Comparison of ENCODE assay signal across 9 cellular contexts in the genomic region with DNA sequence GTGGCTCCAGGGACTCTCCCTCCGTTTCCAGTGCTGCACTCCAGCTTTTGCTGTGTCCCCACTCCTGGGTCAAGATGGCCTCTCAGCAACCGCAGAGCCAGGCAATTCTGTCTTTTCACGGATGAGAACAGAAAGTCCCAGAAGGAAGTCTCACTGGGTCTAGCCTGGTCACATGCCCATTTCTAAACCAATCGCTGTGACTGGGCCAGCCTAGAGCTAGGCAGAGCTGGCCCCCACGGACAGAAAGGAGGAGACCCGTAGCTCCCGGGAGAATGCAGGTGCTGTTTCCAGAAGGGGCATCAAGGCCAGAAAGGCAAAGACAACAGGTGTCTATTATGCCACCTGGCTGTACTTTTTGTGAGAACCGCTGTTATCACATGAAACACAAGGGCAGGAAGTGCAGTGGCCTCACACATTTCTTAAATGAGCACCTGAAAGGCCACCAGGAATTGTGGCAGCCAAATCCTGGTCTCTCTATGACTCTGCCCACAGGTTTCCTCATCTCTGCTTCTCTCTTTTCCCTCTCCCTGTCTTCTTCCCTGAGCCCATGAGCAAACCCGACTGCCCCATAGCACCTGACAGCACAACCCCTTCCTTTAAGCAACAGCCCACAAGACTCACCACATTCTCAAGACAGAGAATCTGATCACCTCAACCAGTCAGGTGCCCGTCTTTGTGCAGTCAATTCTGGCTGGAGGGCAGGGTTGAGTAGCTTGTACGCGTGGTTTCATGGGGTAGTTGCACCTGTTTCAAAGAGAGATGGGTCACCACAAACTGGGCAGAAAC. TPM values are rescaled to one million over a fixed set of nuclear protein-coding genes. Genes with fewer than 3 reads are reported as not detected.
DNase-seq lines count a peak whose midpoint lies in the region; ATAC-seq, FAIRE-seq and TF ChIP-seq lines count a peak whose summit lies in the region.
"Had no signal": no experiment of that assay in that cellular context is flagged by ENCODE, and none has a peak within 500 bp of the region (broad histone marks: within the 10 kb centered on the region; RNA-seq: fewer than 3 reads in every experiment).

No MANE protein-coding gene starts in this region.

- DNase-seq in natural killer cell (no peak), activated B cell treated with CpG ODN at 0.5 μM for 24 hours (no peak), upper lobe of right lung (no peak), NCI-H82 treated with DMSO at 0.1 percent for 48 hours (lab: John Stamatoyannopoulos, UW; ENCODE audit: unreplicated experiment) (no peak), occipital lobe (lab: John Stamatoyannopoulos, UW) (no peak), RCC 7860 (ENCODE audit: low spot score) (no peak)
- DNase-seq in natural killer cell treated with Interleukin-12 subunit alpha and Interleukin-12 subunit beta and Interleukin-15 and Interleukin-18, amount 100 ng/mL, for 72 hours (ENCODE audit: low spot score), result no peak

- H3K27me3 Mint-ChIP-seq in natural killer cell (ENCODE audit: low read depth in 2 of 2) (peaks cover 0 to 3% of the 10 kb centered on the region in 2 donors), activated B cell treated with CpG ODN at 0.5 μM for 24 hours (no peaks in the 10 kb centered on the region)
- H3K27me3 Mint-ChIP-seq in natural killer cell treated with Interleukin-12 subunit alpha and Interleukin-12 subunit beta and Interleukin-15 and Interleukin-18, amount 100 ng/mL, for 72 hours, result peaks cover 0 to 8% of the 10 kb centered on the region in 2 donors

- H3K27ac Mint-ChIP-seq in natural killer cell (no peak overlapping the region), activated B cell treated with CpG ODN at 0.5 μM for 24 hours (peak overlapping the region; percentile 54)
- peak overlapping the region in 1 of 2 donors; percentile 62 for H3K27ac Mint-ChIP-seq in natural killer cell treated with Interleukin-12 subunit alpha and Interleukin-12 subunit beta and Interleukin-15 and Interleukin-18, amount 100 ng/mL, for 72 hours

- H3K36me3 Mint-ChIP-seq in natural killer cell, result no peaks in the 10 kb centered on the region
- H3K36me3 Mint-ChIP-seq in natural killer cell treated with Interleukin-12 subunit alpha and Interleukin-12 subunit beta and Interleukin-15 and Interleukin-18, amount 100 ng/mL, for 72 hours, result no peaks in the 10 kb centered on the region
- H3K36me3 Mint-ChIP-seq in activated B cell treated with CpG ODN at 0.5 μM for 24 hours (ENCODE audit: low read depth), result no peaks in the 10 kb centered on the region

- H3K4me1 Mint-ChIP-seq in natural killer cell (peaks cover 0 to 7% of the 10 kb centered on the region in 2 donors), activated B cell treated with CpG ODN at 0.5 μM for 24 hours (peaks cover 16% of the 10 kb centered on the region)
- peaks cover 8 to 16% of the 10 kb centered on the region in 2 donors for H3K4me1 Mint-ChIP-seq in natural killer cell treated with Interleukin-12 subunit alpha and Interleukin-12 subunit beta and Interleukin-15 and Interleukin-18, amount 100 ng/mL, for 72 hours (ENCODE audit: low read depth in 2 of 2)

- peak; percentile 21 to 57 (median 57) for ATAC-seq in natural killer cell
- no peak for ATAC-seq in natural killer cell treated with Interleukin-12 subunit alpha and Interleukin-12 subunit beta and Interleukin-15 and Interleukin-18, amount 100 ng/mL, for 72 hours
- peak; percentile 59 for ATAC-seq in HG03025 (IDR thresholded peaks at IDR 0.05; ENCODE audit: low FRiP score, unreplicated experiment)
- ATAC-seq in activated B cell treated with CpG ODN at 0.5 μM for 24 hours (ENCODE audit: low read depth), result peak; percentile 63
- peak; percentile 75 for ATAC-seq in upper lobe of right lung

- no peaks in the 10 kb centered on the region for H3K36me3 ChIP-seq in upper lobe of right lung

- intact Hi-C loops in natural killer cell (cut with micrococcal nuclease) (no loop called here), activated B cell treated with CpG ODN at 0.5 μM for 24 hours (cut with micrococcal nuclease) (loop anchor here (5.0 kb wide), 1 partner anchor 36 kb away; no protein-coding TSS in a partner anchor), upper lobe of right lung (cut with DNase I) (no loop called here)

- H3K9me3 Mint-ChIP-seq in natural killer cell, result no peaks in the 10 kb centered on the region
- H3K9me3 Mint-ChIP-seq in natural killer cell treated with Interleukin-12 subunit alpha and Interleukin-12 subunit beta and Interleukin-15 and Interleukin-18, amount 100 ng/mL, for 72 hours, result no peaks in the 10 kb centered on the region
- H3K9me3 Mint-ChIP-seq in activated B cell treated with CpG ODN at 0.5 μM for 24 hours, result no peaks in the 10 kb centered on the region

- peaks cover 18% of the 10 kb centered on the region for H3K4me1 ChIP-seq in upper lobe of right lung

- POLR2A ChIA-PET in activated B cell treated with CpG ODN at 0.5 μM for 24 hours (lab: Charles Lee), result interaction anchor here (0.7 to 0.9 kb wide), 3 partner anchors 12 to 62 kb away, joined by 3 to 6 read pairs (median 4); a partner anchor contains a TSS

- H3K4me3 ChIP-seq in upper lobe of right lung, result no peak overlapping the region

- H3K27ac ChIP-seq in upper lobe of right lung, result peak overlapping the region; percentile 42
- H3K27ac ChIP-seq: epithelial cell of prostate had no signal

- CTCF ChIA-PET in activated B cell treated with CpG ODN at 0.5 μM for 24 hours (lab: Charles Lee), result no interaction called here

- no peaks in the 10 kb centered on the region for H3K9me3 ChIP-seq in upper lobe of right lung

- no peak overlapping the region for H3K4me3 Mint-ChIP-seq in natural killer cell
- H3K4me3 Mint-ChIP-seq in natural killer cell treated with Interleukin-12 subunit alpha and Interleukin-12 subunit beta and Interleukin-15 and Interleukin-18, amount 100 ng/mL, for 72 hours, result no peak overlapping the region
- H3K4me3 Mint-ChIP-seq in activated B cell treated with CpG ODN at 0.5 μM for 24 hours, result peak overlapping the region; percentile 19

- no peak for TF ChIP-seq CTCF in natural killer cell (IDR thresholded peaks at IDR 0.05)
- TF ChIP-seq CTCF in activated B cell treated with CpG ODN at 0.5 μM for 24 hours (IDR thresholded peaks at IDR 0.05), result no peak
- no peak for TF ChIP-seq CTCF in upper lobe of right lung (IDR thresholded peaks at IDR 0.05)

- no peak for FAIRE-seq in RCC 7860 (lab: Jason Lieb, UNC)

- no peaks in the 10 kb centered on the region for H3K27me3 ChIP-seq in upper lobe of right lung

RNA-seq across cellular contexts. Expression of a gene that starts 37.1 kb away (rescaled TPM):
- 10 to 100 TPM; 15.5 to 29.1 (median 28.6) TPM for total RNA-seq in natural killer cell
- 10 to 100 TPM; 62.1 to 74.9 TPM for total RNA-seq in natural killer cell treated with Interleukin-12 subunit alpha and Interleukin-12 subunit beta and Interleukin-15 and Interleukin-18, amount 100 ng/mL, for 72 hours
- 70.6 and 72.9 TPM in 2 replicates for total RNA-seq in activated B cell treated with CpG ODN at 0.5 μM for 24 hours
- 46.1 TPM for total RNA-seq in upper lobe of right lung
- 59.3 TPM for total RNA-seq in occipital lobe

Comparison
In these comparisons a context has a peak if more than half of its experiments do, and no peak if none do; other contexts are left out.
1. ATAC-seq: peak in natural killer cell (3 of 3), HG03025 (single experiment), activated B cell treated with CpG ODN at 0.5 μM for 24 hours (single experiment) and upper lobe of right lung (single experiment); none in natural killer cell treated with Interleukin-12 subunit alpha and Interleukin-12 subunit beta and Interleukin-15 and Interleukin-18, amount 100 ng/mL, for 72 hours (0 of 2).